Comparison of ENCODE assay signal across 1 cellular context in the genomic region with DNA sequence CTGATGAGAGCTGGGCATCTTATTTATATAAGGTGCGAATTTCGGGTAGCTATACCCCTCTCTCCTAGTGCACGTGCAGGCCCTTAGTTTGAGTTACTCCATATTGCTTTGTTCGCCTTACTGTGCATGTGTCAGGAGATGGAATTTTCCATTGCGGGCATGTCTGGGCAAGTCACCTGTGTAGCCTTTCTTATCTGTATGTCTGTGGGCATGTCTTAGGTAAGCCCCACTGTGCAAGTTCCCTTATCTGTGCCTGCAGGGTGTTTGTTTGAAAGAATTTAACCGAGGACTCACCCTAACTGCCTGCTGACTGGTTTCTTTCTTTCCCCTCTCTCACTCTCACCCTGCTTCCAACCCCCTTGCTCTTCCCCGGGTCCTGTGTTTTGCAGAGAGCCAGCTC.
TF ChIP-seq lines count a peak whose summit lies in the region.

No MANE protein-coding gene starts in this region.

TF ChIP-seq in H1, 55 proteins besides CTCF, POLR2A, EP300 and RAD21:
- TF ChIP-seq JUN (IDR thresholded peaks at IDR 0.05; ENCODE audit: low read depth, low read length) (no peak), CBX8 (IDR thresholded peaks at IDR 0.05; ENCODE audit: borderline replicate concordance, low read depth, low read length) (no peak), SIRT6 (IDR thresholded peaks at IDR 0.05; ENCODE audit: low read length) (no peak), SIX5 (IDR thresholded peaks at IDR 0.05; ENCODE audit: low read depth, low read length) (no peak), HDAC2 (IDR thresholded peaks at IDR 0.05; ENCODE audit: borderline replicate concordance in 1 of 2, low read depth in 2 of 2, low read length in 2 of 2) (no peak)
